Comparison of ENCODE assay signal across 8 cellular contexts in the genomic region with DNA sequence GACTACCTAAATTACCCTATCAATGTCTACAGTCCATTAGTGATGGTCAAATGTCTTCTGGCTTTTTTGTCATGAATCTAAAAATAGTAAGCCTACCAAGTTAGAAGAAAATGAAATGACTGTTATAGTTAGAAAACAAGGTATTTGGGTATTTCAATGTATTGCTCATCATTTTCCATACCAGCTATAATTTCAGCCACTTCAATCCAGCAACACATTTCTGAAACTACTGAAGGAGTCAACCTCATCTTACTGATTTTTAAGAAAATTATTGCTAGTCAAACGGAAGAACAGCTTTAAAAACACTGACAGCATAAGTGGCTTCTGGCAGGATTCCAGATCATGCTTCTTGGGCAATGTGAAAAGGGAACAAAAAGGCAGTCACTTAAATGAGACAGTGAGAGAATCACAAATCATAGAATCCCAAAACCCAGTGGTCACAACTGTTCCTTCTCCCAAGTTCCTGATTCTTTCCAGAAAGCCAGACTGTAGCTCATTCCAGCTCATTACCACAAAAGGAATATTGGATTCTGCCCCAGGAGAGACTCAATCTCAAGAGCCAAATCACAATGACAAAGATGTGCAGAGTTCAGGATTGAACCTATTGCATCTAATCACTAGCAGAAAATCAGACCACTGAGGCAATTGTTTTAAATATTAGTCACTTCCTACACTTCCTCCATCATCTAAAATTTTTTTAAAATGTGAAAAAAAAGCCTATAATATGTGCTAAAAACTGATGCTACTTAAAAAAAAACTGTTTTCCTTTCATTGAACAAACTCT.
A peak's percentile ranks its signal among the peaks of the same experiment; 100 is the strongest.
DNase-seq lines count a peak whose midpoint lies in the region; ATAC-seq and TF ChIP-seq lines count a peak whose summit lies in the region.

No MANE protein-coding gene starts in this region.

- H2AFZ ChIP-seq in IMR-90 (replicated peaks; ENCODE audit: low read length, poor library complexity) (no peak overlapping the region), osteoblast (ENCODE audit: low read length) (no peak overlapping the region)

- H3K4ac ChIP-seq in IMR-90 (ENCODE audit: low read depth, low read length): no peak overlapping the region

- DNase-seq in BE2C: peak; percentile 32
- DNase-seq in IMR-90: peak; percentile 17
- peak; percentile 13 for DNase-seq in activated T-helper 9 cell treated with anti-CD3 and anti-CD28 coated beads, Interleukin-2, amount 50 U/mL, for 16 hours (ENCODE audit: low read depth)
- no peak for DNase-seq in osteoblast (ENCODE audit: insufficient read length, low spot score, missing footprints)
- no peak for DNase-seq in posterior vena cava (ENCODE audit: low spot score)
- DNase-seq in HPDE6-E6E7 (ENCODE audit: extremely low spot score): no peak
- DNase-seq in NCI-H526 (lab: John Stamatoyannopoulos, UW): no peak

- no peak overlapping the region for H4K91ac ChIP-seq in IMR-90 (ENCODE audit: insufficient read depth, low read depth, low read length)

- intact Hi-C loops in IMR-90 (cut with micrococcal nuclease) (no loop called here), posterior vena cava (cut with DNase I) (no loop called here)

- TF ChIP-seq POLR2A in IMR-90 (IDR thresholded peaks at IDR 0.05; ENCODE audit: low read depth, low read length): no peak

- no peak overlapping the region for H3K27ac ChIP-seq in IMR-90 (ENCODE audit: insufficient read depth, low read length)
- no peak overlapping the region for H3K27ac ChIP-seq in osteoblast (ENCODE audit: low read depth, low read length)

- no peak overlapping the region for H2BK20ac ChIP-seq in IMR-90 (ENCODE audit: low read depth, low read length)

- H3K9me3 ChIP-seq in BE2C (no peaks in the 10 kb centered on the region), IMR-90 (ENCODE audit: control insufficient read depth, insufficient read depth, low read length) (no peaks in the 10 kb centered on the region), osteoblast (ENCODE audit: low read depth, low read length) (no peaks in the 10 kb centered on the region)

- CTCF ChIA-PET in IMR-90 (lab: Yijun Ruan, JAX): interaction anchor here (0.9 kb wide), 1 partner anchor 11 kb away, joined by 3 read pairs; no protein-coding TSS in a partner anchor

- no peak overlapping the region for H2AK9ac ChIP-seq in IMR-90 (replicated peaks; ENCODE audit: low read depth, low read length, poor library complexity)

- H4K5ac ChIP-seq in IMR-90 (ENCODE audit: low read depth, low read length): no peak overlapping the region

- H2BK5ac ChIP-seq in IMR-90 (ENCODE audit: low read depth, low read length, poor library complexity, severe bottlenecking): no peak overlapping the region

- no peak overlapping the region for H2AK5ac ChIP-seq in IMR-90 (ENCODE audit: low read depth, low read length)

- no peak overlapping the region for H3K56ac ChIP-seq in IMR-90 (ENCODE audit: extremely low read depth, insufficient read depth, low read length)

- H3K79me2 ChIP-seq in osteoblast (ENCODE audit: insufficient read depth, low read length): no peaks in the 10 kb centered on the region

- H3K18ac ChIP-seq in IMR-90 (ENCODE audit: low read depth, low read length): no peak overlapping the region

- in situ Hi-C loops in IMR-90 (cut with MboI; ENCODE audit: low sequenced_read_pairs): no loop called here

- no peak overlapping the region for H3K4me3 ChIP-seq in BE2C (ENCODE audit: low read depth, low read length)
- no peak overlapping the region for H3K4me3 ChIP-seq in IMR-90 (ENCODE audit: insufficient read depth, low read depth, low read length)
- no peak overlapping the region for H3K4me3 ChIP-seq in osteoblast (ENCODE audit: insufficient read depth, low read length)

- H3K9ac ChIP-seq in IMR-90 (ENCODE audit: low read depth, low read length): no peak overlapping the region

- POLR2A ChIA-PET in IMR-90 (lab: Charles Lee; ENCODE audit: unreplicated experiment): no interaction called here

- H3K4me1 ChIP-seq in BE2C: peaks cover 13% of the 10 kb centered on the region
- peaks cover 2% of the 10 kb centered on the region; the same call in 1 of the 2 replicates for H3K4me1 ChIP-seq in IMR-90 (ENCODE audit: control insufficient read depth, insufficient read depth, low read length)
- no peaks in the 10 kb centered on the region for H3K4me1 ChIP-seq in osteoblast (ENCODE audit: insufficient read depth, low read length)

- TF ChIP-seq CTCF in BE2C (IDR thresholded peaks at IDR 0.05; ENCODE audit: low read depth, low read length) (no peak), IMR-90 (conservative IDR thresholded peaks at IDR 0.05; ENCODE audit: low read depth, low read length) (no peak), osteoblast (IDR thresholded peaks at IDR 0.05; ENCODE audit: extremely low read depth, low read depth, low read length) (no peak)

- no peak overlapping the region for H3K4me2 ChIP-seq in IMR-90 (ENCODE audit: low read depth, low read length)
- H3K4me2 ChIP-seq in osteoblast (ENCODE audit: insufficient read depth, low read length): peak overlapping the region; percentile 26

- no TSS peak for BruUV-seq in IMR-90 (replicated peaks; lab: Mats Ljungman, UMichigan)

- H3K36me3 ChIP-seq in BE2C: no peaks in the 10 kb centered on the region
- H3K36me3 ChIP-seq in IMR-90 (ENCODE audit: control insufficient read depth, insufficient read depth, low read length): no peaks in the 10 kb centered on the region
- no peaks in the 10 kb centered on the region for H3K36me3 ChIP-seq in osteoblast (ENCODE audit: insufficient read depth, low read length)

- H4K8ac ChIP-seq in IMR-90 (ENCODE audit: low read depth in 2 of 2, low read length in 2 of 2): no peak overlapping the region

- H3K79me1 ChIP-seq in IMR-90 (ENCODE audit: low read depth in 1 of 2, low read length in 2 of 2): no peaks in the 10 kb centered on the region

- no peak overlapping the region for H2BK15ac ChIP-seq in IMR-90 (ENCODE audit: low read depth, low read length)

- dilution Hi-C loops in IMR-90 (cut with HindIII; ENCODE audit: low sequenced_read_pairs, unreplicated experiment): no loop called here

- TF ChIP-seq RAD21 in IMR-90 (IDR thresholded peaks at IDR 0.05; ENCODE audit: low read length): no peak

- ATAC-seq in GM19025 (IDR thresholded peaks at IDR 0.05; ENCODE audit: low read depth, unreplicated experiment) (peak; percentile 36), IMR-90 (ENCODE audit: low read depth) (no peak)

- H3K9me1 ChIP-seq in IMR-90 (ENCODE audit: insufficient read depth, low read length): no peaks in the 10 kb centered on the region

- no peaks in the 10 kb centered on the region for H4K20me1 ChIP-seq in IMR-90 (ENCODE audit: insufficient read depth, low read length)
- no peaks in the 10 kb centered on the region for H4K20me1 ChIP-seq in osteoblast (ENCODE audit: insufficient read depth, low read length)

- WGBS in IMR-90 (ENCODE audit: extremely low coverage in 2 of 2, insufficient read length in 1 of 2), 2 experiments: no CpG with 5 or more reads among the region's 1 CpG

- H3K27me3 ChIP-seq in BE2C (no peaks in the 10 kb centered on the region), IMR-90 (ENCODE audit: control insufficient read depth, insufficient read depth, low read length) (no peaks in the 10 kb centered on the region), osteoblast (ENCODE audit: insufficient read depth, low read length) (no peaks in the 10 kb centered on the region)

- no peak overlapping the region for H2BK120ac ChIP-seq in IMR-90 (ENCODE audit: low read depth, low read length)

- no peak overlapping the region for H3K23ac ChIP-seq in IMR-90 (ENCODE audit: low read depth, low read length)

- H3K14ac ChIP-seq in IMR-90 (replicated peaks; ENCODE audit: low read depth, low read length): no peak overlapping the region

TF ChIP-seq in IMR-90, 13 proteins besides CTCF, POLR2A, EP300 and RAD21:
- TF ChIP-seq MAFK (IDR thresholded peaks at IDR 0.05; ENCODE audit: low read depth, low read length) (no peak), MAZ (IDR thresholded peaks at IDR 0.05; ENCODE audit: borderline replicate concordance, low read depth, low read length) (no peak), CHD1 (IDR thresholded peaks at IDR 0.05; ENCODE audit: low read depth, low read length) (no peak)
- TF ChIP-seq, protein P1, sequence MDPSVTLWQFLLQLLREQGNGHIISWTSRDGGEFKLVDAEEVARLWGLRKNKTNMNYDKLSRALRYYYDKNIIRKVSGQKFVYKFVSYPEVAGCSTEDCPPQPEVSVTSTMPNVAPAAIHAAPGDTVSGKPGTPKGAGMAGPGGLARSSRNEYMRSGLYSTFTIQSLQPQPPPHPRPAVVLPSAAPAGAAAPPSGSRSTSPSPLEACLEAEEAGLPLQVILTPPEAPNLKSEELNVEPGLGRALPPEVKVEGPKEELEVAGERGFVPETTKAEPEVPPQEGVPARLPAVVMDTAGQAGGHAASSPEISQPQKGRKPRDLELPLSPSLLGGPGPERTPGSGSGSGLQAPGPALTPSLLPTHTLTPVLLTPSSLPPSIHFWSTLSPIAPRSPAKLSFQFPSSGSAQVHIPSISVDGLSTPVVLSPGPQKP (IDR thresholded peaks at IDR 0.05; ENCODE audit: borderline replicate concordance, low read depth, low read length): no peak

Comparison
In these comparisons a context has a peak if more than half of its experiments do, and no peak if none do; other contexts are left out.
1. DNase-seq: peak in BE2C (single experiment), IMR-90 (single experiment) and activated T-helper 9 cell treated with anti-CD3 and anti-CD28 coated beads, Interleukin-2, amount 50 U/mL, for 16 hours (single experiment); none in osteoblast (single experiment), posterior vena cava (single experiment), HPDE6-E6E7 (single experiment) and NCI-H526 (0 of 2).